1 cellular context compared by ENCODE assay signal in genomic region chr15:71883447-71883846, GRCh38.
TF ChIP-seq lines count a peak whose summit lies in the region.

No MANE protein-coding gene starts in this region.

TF ChIP-seq in GM23338, 12 proteins besides CTCF, POLR2A, EP300 and RAD21 (continued from another document):
- TF ChIP-seq ETS1 (IDR thresholded peaks at IDR 0.05) (no peak), JUNB (IDR thresholded peaks at IDR 0.05; ENCODE audit: unreplicated experiment) (no peak), NANOG (IDR thresholded peaks at IDR 0.05; ENCODE audit: borderline replicate concordance) (no peak), CREB1 (CRISPR knock-in tag; IDR thresholded peaks at IDR 0.05; ENCODE audit: low read depth) (no peak), ZNF462 (CRISPR knock-in tag; IDR thresholded peaks at IDR 0.05) (no peak)
